Comparison of ENCODE assay signal across 1 cellular context in the genomic region with DNA sequence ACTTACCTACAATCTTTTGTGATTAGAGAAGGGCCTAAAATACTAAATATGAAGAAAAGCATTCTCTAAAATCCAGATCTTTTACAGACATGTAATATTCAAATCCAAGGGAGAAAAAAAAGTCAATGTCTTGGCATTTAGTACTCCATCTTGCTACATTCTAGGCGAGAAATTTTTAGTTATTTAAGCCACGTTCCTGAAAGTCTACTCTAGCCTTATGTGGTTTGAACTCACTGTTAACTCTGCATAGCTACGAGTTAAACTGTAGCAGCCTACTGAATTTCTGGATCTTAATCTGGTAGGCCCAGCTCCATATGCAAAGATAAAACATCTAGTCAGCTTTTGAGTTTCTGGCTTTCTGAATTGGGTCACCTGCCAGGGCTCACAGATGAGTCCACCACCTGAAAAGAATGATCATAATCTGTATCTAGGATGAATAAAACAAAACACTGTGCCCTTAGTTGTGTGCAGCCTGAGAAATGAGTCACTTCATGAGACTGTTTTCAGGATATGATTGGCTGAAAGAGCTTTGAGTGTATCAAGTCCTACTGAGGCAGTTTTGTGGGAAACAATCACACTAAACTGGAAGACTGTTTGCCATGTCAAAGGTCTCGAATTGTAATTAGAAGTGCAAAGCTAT.
TF ChIP-seq lines count a peak whose summit lies in the region.

No MANE protein-coding gene starts in this region.

TF ChIP-seq in IMR-90, 13 proteins besides CTCF, POLR2A, EP300 and RAD21:
- TF ChIP-seq FOS (IDR thresholded peaks at IDR 0.05; ENCODE audit: low read depth, low read length) = no peak
- TF ChIP-seq CEBPB (IDR thresholded peaks at IDR 0.05; ENCODE audit: low read depth, low read length) = no peak
- TF ChIP-seq NFE2L2 (IDR thresholded peaks at IDR 0.05; ENCODE audit: low read depth, low read length) = no peak
- TF ChIP-seq MXI1 (IDR thresholded peaks at IDR 0.05; ENCODE audit: borderline replicate concordance, low read depth, low read length) = no peak
- TF ChIP-seq, protein P1, sequence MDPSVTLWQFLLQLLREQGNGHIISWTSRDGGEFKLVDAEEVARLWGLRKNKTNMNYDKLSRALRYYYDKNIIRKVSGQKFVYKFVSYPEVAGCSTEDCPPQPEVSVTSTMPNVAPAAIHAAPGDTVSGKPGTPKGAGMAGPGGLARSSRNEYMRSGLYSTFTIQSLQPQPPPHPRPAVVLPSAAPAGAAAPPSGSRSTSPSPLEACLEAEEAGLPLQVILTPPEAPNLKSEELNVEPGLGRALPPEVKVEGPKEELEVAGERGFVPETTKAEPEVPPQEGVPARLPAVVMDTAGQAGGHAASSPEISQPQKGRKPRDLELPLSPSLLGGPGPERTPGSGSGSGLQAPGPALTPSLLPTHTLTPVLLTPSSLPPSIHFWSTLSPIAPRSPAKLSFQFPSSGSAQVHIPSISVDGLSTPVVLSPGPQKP (IDR thresholded peaks at IDR 0.05; ENCODE audit: borderline replicate concordance, low read depth, low read length) = no peak
- TF ChIP-seq SMC3 (IDR thresholded peaks at IDR 0.05; ENCODE audit: low read depth, low read length) = no peak
- no peak for TF ChIP-seq MAFK (IDR thresholded peaks at IDR 0.05; ENCODE audit: low read depth, low read length)
- TF ChIP-seq, protein P2, sequence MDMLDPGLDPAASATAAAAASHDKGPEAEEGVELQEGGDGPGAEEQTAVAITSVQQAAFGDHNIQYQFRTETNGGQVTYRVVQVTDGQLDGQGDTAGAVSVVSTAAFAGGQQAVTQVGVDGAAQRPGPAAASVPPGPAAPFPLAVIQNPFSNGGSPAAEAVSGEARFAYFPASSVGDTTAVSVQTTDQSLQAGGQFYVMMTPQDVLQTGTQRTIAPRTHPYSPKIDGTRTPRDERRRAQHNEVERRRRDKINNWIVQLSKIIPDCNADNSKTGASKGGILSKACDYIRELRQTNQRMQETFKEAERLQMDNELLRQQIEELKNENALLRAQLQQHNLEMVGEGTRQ (IDR thresholded peaks at IDR 0.05; ENCODE audit: low read depth, low read length) = no peak
- no peak for TF ChIP-seq RFX5 (IDR thresholded peaks at IDR 0.05; ENCODE audit: low read depth, low read length)
- no peak for TF ChIP-seq BHLHE40 (IDR thresholded peaks at IDR 0.05; ENCODE audit: low read depth, low read length)
- no peak for TF ChIP-seq RCOR1 (IDR thresholded peaks at IDR 0.05; ENCODE audit: insufficient replicate concordance, low read length)
- no peak for TF ChIP-seq CHD1 (IDR thresholded peaks at IDR 0.05; ENCODE audit: low read depth, low read length)
- TF ChIP-seq MAZ (IDR thresholded peaks at IDR 0.05; ENCODE audit: borderline replicate concordance, low read depth, low read length) = no peak
TF ChIP-seq in IMR-90: peak in this region for 0.
